In genomic region chr18:49029628-49030027, GRCh38 we compare ENCODE assay signal across 15 cellular contexts.
DNase-seq lines count a peak whose midpoint lies in the region; ATAC-seq and TF ChIP-seq lines count a peak whose summit lies in the region.
"Had no signal": no experiment of that assay in that cellular context is flagged by ENCODE, and none has a peak within 500 bp of the region (broad histone marks: within the 10 kb centered on the region; RNA-seq: fewer than 3 reads in every experiment).

No MANE protein-coding gene starts in this region.

- ATAC-seq in heart right ventricle, result no peak
- no peak for ATAC-seq in upper lobe of right lung
- ATAC-seq: A549 had no signal

- H3K27ac ChIP-seq in right atrium auricular region (no peak overlapping the region), heart right ventricle (no peak overlapping the region), colonic mucosa (no peak overlapping the region), upper lobe of right lung (no peak overlapping the region)
- H3K27ac ChIP-seq: A549, HL-60 had no signal

- no peak overlapping the region for H3K9ac ChIP-seq in colonic mucosa (ENCODE audit: low read depth in 2 of 2, low read length in 2 of 2)

- DNase-seq in right atrium auricular region (ENCODE audit: low spot score) (peak; percentile 49), heart right ventricle (no peak), colonic mucosa (peak; percentile 12), islet precursor cell (peak; percentile 40), upper lobe of right lung (peak; percentile 38), NCI-H2081 treated with DMSO at 0.1 percent for 48 hours (lab: John Stamatoyannopoulos, UW) (no peak), AG08396 (ENCODE audit: low spot score) (no peak), foreskin melanocyte (no peak)
- DNase-seq: Calu3; CD8-positive, alpha-beta memory T cell; DMS 273 treated with DMSO at 0.1 percent for 48 hours; HCEC 1CT; HFFc6 had no signal

- H3K36me3 ChIP-seq in right atrium auricular region (no peaks in the 10 kb centered on the region), heart right ventricle (no peaks in the 10 kb centered on the region), colonic mucosa (no peaks in the 10 kb centered on the region), upper lobe of right lung (no peaks in the 10 kb centered on the region)

- H3K4me3 ChIP-seq in right atrium auricular region (no peak overlapping the region), heart right ventricle (no peak overlapping the region), colonic mucosa (no peak overlapping the region), upper lobe of right lung (no peak overlapping the region)
- H3K4me3 ChIP-seq: A549 had no signal

- 90 to 94% methylated on average over 8 of the region's 8 CpGs for WGBS in heart right ventricle, 2 donors

- H3K9me3 ChIP-seq in right atrium auricular region (no peaks in the 10 kb centered on the region), heart right ventricle (no peaks in the 10 kb centered on the region), colonic mucosa (no peaks in the 10 kb centered on the region), upper lobe of right lung (no peaks in the 10 kb centered on the region)
- H3K9me3 ChIP-seq: A549 had no signal

- H3K27me3 ChIP-seq in right atrium auricular region, result no peaks in the 10 kb centered on the region
- no peaks in the 10 kb centered on the region for H3K27me3 ChIP-seq in heart right ventricle
- H3K27me3 ChIP-seq in colonic mucosa, result no peaks in the 10 kb centered on the region
- H3K27me3 ChIP-seq in upper lobe of right lung, result no peaks in the 10 kb centered on the region

- intact Hi-C loops in heart right ventricle (cut with DNase I), result loop anchor here in 1 of 10 donors (10.0 kb wide), 2 partner anchors 55 to 65 kb away; no protein-coding TSS in a partner anchor
- intact Hi-C loops in colonic mucosa (cut with DNase I), result loop anchor here (10.0 kb wide), 1 partner anchor 205 kb away; no protein-coding TSS in a partner anchor
- intact Hi-C loops in upper lobe of right lung (cut with DNase I), result no loop called here

- TF ChIP-seq CTCF in right atrium auricular region (IDR thresholded peaks at IDR 0.05) (no peak), heart right ventricle (IDR thresholded peaks at IDR 0.05) (no peak), colonic mucosa (IDR thresholded peaks at IDR 0.05) (no peak), upper lobe of right lung (IDR thresholded peaks at IDR 0.05) (no peak)

- no peaks in the 10 kb centered on the region for H3K4me1 ChIP-seq in right atrium auricular region
- peaks cover 0 to 3% (median 0%) of the 10 kb centered on the region in 9 donors for H3K4me1 ChIP-seq in heart right ventricle
- H3K4me1 ChIP-seq in colonic mucosa, result no peaks in the 10 kb centered on the region
- H3K4me1 ChIP-seq in upper lobe of right lung, result no peaks in the 10 kb centered on the region
- H3K4me1 ChIP-seq: A549 had no signal

Comparison
In these comparisons a context has a peak if more than half of its experiments do, and no peak if none do; other contexts are left out.
1. DNase-seq: peak in right atrium auricular region (single experiment), colonic mucosa (single experiment), islet precursor cell (single experiment) and upper lobe of right lung (single experiment); none in heart right ventricle (0 of 2), NCI-H2081 treated with DMSO at 0.1 percent for 48 hours (single experiment), AG08396 (single experiment) and foreskin melanocyte (single experiment).